9 cellular contexts compared by ENCODE assay signal in the genomic region with DNA sequence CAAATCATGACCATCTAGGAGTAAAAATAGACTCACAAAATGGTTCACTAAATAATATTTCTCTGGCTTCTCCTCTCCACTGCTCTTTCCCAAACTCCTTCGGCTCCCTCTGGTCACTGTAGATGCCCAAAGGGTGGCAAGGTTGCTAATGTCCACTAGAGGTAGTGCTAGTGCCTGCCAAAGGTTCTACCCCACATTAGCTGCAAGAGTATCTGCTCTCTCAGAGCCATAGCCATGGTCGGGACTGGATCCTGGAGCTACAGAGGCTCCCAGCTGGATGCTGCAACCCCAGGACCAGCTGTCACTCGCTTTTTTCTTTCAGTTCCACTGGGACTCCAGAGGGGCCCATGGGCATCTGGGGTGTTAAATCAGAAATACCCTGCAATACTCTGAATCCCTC. TPM values are rescaled to one million over a fixed set of nuclear protein-coding genes. Genes with fewer than 3 reads are reported as not detected.
A peak's percentile ranks its signal among the peaks of the same experiment; 100 is the strongest.
DNase-seq lines count a peak whose midpoint lies in the region; ATAC-seq, FAIRE-seq and TF ChIP-seq lines count a peak whose summit lies in the region.
"Had no signal": no experiment of that assay in that cellular context is flagged by ENCODE, and none has a peak within 500 bp of the region (broad histone marks: within the 10 kb centered on the region; RNA-seq: fewer than 3 reads in every experiment).

No MANE protein-coding gene starts in this region.

- H3K4me1 ChIP-seq in IMR-90 (ENCODE audit: control insufficient read depth, insufficient read depth, low read length) (no peaks in the 10 kb centered on the region), HepG2 (ENCODE audit: insufficient read depth, low read length) (no peaks in the 10 kb centered on the region)

- no peaks in the 10 kb centered on the region for H3K79me2 ChIP-seq in HepG2 (ENCODE audit: insufficient read depth, low read length)

- dilution Hi-C loops in IMR-90 (cut with HindIII; ENCODE audit: low sequenced_read_pairs, unreplicated experiment): no loop called here

- WGBS in IMR-90 (ENCODE audit: extremely low coverage in 2 of 2, insufficient read length in 1 of 2), 2 experiments: no CpG with 5 or more reads among the region's 3 CpGs
- WGBS in HepG2 (ENCODE audit: low lambda C conversion rate): 0% methylated on average over 1 of the region's 3 CpGs

- no peak overlapping the region for H3K18ac ChIP-seq in IMR-90 (ENCODE audit: low read depth, low read length)

- H3K4me3 ChIP-seq in IMR-90 (ENCODE audit: insufficient read depth, low read depth, low read length) (no peak overlapping the region), WI38 (ENCODE audit: low read depth, low read length) (no peak overlapping the region), HepG2 (replicated peaks in 1 of 3; ENCODE audit: insufficient read depth in 1 of 3, low read depth in 2 of 3, low read length in 3 of 3) (no peak overlapping the region)

- TF ChIP-seq POLR2A in IMR-90 (IDR thresholded peaks at IDR 0.05; ENCODE audit: low read depth, low read length): no peak
- no peak for TF ChIP-seq POLR2A in HepG2 (IDR thresholded peaks at IDR 0.05; ENCODE audit: insufficient read depth in 1 of 2, low read depth in 2 of 2, low read length in 2 of 2)

- no peaks in the 10 kb centered on the region for H4K20me1 ChIP-seq in IMR-90 (ENCODE audit: insufficient read depth, low read length)
- no peaks in the 10 kb centered on the region for H4K20me1 ChIP-seq in HepG2 (ENCODE audit: insufficient read depth, low read length)

- H2BK120ac ChIP-seq in IMR-90 (ENCODE audit: low read depth, low read length): no peak overlapping the region

- H2BK15ac ChIP-seq in IMR-90 (ENCODE audit: low read depth, low read length): no peak overlapping the region

- in situ Hi-C loops in IMR-90 (cut with MboI; ENCODE audit: low sequenced_read_pairs): no loop called here
- in situ Hi-C loops in HepG2 (cut with HindIII; ENCODE audit: extremely low pct_ligation_motif_present, low pct_unique_long_range_greater_than_20kb): no loop called here

- no peak overlapping the region for H4K5ac ChIP-seq in IMR-90 (ENCODE audit: low read depth, low read length)

- H2AK9ac ChIP-seq in IMR-90 (replicated peaks; ENCODE audit: low read depth, low read length, poor library complexity): no peak overlapping the region

- H3K9me3 ChIP-seq in IMR-90 (ENCODE audit: control insufficient read depth, insufficient read depth, low read length): no peaks in the 10 kb centered on the region
- H3K9me3 ChIP-seq in HepG2 (ENCODE audit: low read length): no peaks in the 10 kb centered on the region

- no peaks in the 10 kb centered on the region for H3K9me1 ChIP-seq in IMR-90 (ENCODE audit: insufficient read depth, low read length)

- H3K4me2 ChIP-seq in IMR-90 (ENCODE audit: low read depth, low read length) (no peak overlapping the region), HepG2 (ENCODE audit: low read depth, low read length) (no peak overlapping the region)

- BruUV-seq in IMR-90 (replicated peaks; lab: Mats Ljungman, UMichigan) (no TSS peak), HepG2 (replicated peaks; lab: Mats Ljungman, UMichigan) (no TSS peak)

- H2AFZ ChIP-seq in IMR-90 (replicated peaks; ENCODE audit: low read length, poor library complexity) (peak overlapping the region; percentile 24), HepG2 (ENCODE audit: low read length) (no peak overlapping the region)

- no peak for TF ChIP-seq EP300 in HepG2 (IDR thresholded peaks at IDR 0.05; ENCODE audit: low read depth in 2 of 2, low read length in 2 of 2)
- no peak for TF ChIP-seq EP300 in HepG2 (CRISPR knock-in tag; IDR thresholded peaks at IDR 0.05; ENCODE audit: borderline replicate concordance)

- H3K27me3 ChIP-seq in IMR-90 (ENCODE audit: control insufficient read depth, insufficient read depth, low read length) (peaks cover 31% of the 10 kb centered on the region), HepG2 (ENCODE audit: control insufficient read depth in 1 of 2, insufficient read depth in 2 of 2, low read length in 2 of 2) (peaks cover 0 to 30% of the 10 kb centered on the region in 2 experiments; a peak in 3 of 5 replicates)

- no peak overlapping the region for H3K23ac ChIP-seq in IMR-90 (ENCODE audit: low read depth, low read length)

- H3K27ac ChIP-seq in IMR-90 (ENCODE audit: insufficient read depth, low read length) (no peak overlapping the region), HepG2 (ENCODE audit: extremely low read length, insufficient read depth, low read length) (no peak overlapping the region)

- POLR2A ChIA-PET in IMR-90 (lab: Charles Lee; ENCODE audit: unreplicated experiment) (no interaction called here), HepG2 (lab: Yijun Ruan, JAX) (no interaction called here)

- no peaks in the 10 kb centered on the region for H3K79me1 ChIP-seq in IMR-90 (ENCODE audit: low read depth in 1 of 2, low read length in 2 of 2)

- no peak overlapping the region for H3K56ac ChIP-seq in IMR-90 (ENCODE audit: extremely low read depth, insufficient read depth, low read length)

- H3K9ac ChIP-seq in IMR-90 (ENCODE audit: low read depth, low read length) (no peak overlapping the region), HepG2 (ENCODE audit: insufficient read depth, low read depth, low read length) (no peak overlapping the region)

- H3K14ac ChIP-seq in IMR-90 (replicated peaks; ENCODE audit: low read depth, low read length): no peak overlapping the region

- DNase-seq in DMS114 treated with DMSO at 0.1 percent for 48 hours (lab: John Stamatoyannopoulos, UW; ENCODE audit: unreplicated experiment) (peak; percentile 49), IMR-90 (peak; percentile 47), HepG2 (ENCODE audit: low spot score) (peak; percentile 38), NCI-H1930 (lab: John Stamatoyannopoulos, UW) (no peak), Right ventricle myocardium superior (no peak)
- DNase-seq: kidney had no signal

- CTCF ChIA-PET in IMR-90 (lab: Yijun Ruan, JAX) (interaction anchor here (1.0 kb wide), 2 partner anchors 17 to 193 kb away, joined by 3 to 4 read pairs; no protein-coding TSS in a partner anchor), HepG2 (lab: Yijun Ruan, JAX; ENCODE audit: low intra/inter-chr PET ratio, low total read pairs) (interaction anchor here (0.8 to 1.0 kb wide), 2 partner anchors 202 to 210 kb away, joined by 4 read pairs; no protein-coding TSS in a partner anchor)

- no peak overlapping the region for H4K91ac ChIP-seq in IMR-90 (ENCODE audit: insufficient read depth, low read depth, low read length)

- FAIRE-seq in HepG2 (lab: Jason Lieb, UNC): no peak
- FAIRE-seq: kidney had no signal

- TF ChIP-seq RAD21 in IMR-90 (IDR thresholded peaks at IDR 0.05; ENCODE audit: low read length) (peak; percentile 61), HepG2 (CRISPR knock-in tag; IDR thresholded peaks at IDR 0.05) (peak; percentile 53)

- no peak overlapping the region for H2BK5ac ChIP-seq in IMR-90 (ENCODE audit: low read depth, low read length, poor library complexity, severe bottlenecking)

- no peak overlapping the region for H3K4ac ChIP-seq in IMR-90 (ENCODE audit: low read depth, low read length)

- H3K36me3 ChIP-seq in IMR-90 (ENCODE audit: control insufficient read depth, insufficient read depth, low read length) (no peaks in the 10 kb centered on the region), HepG2 (replicated peaks in 1 of 2; ENCODE audit: control insufficient read depth in 1 of 2, insufficient read depth in 2 of 2, low read length in 2 of 2) (no peaks in the 10 kb centered on the region)

- H4K8ac ChIP-seq in IMR-90 (ENCODE audit: low read depth in 2 of 2, low read length in 2 of 2): no peak overlapping the region

- intact Hi-C loops in IMR-90 (cut with micrococcal nuclease): no loop called here
- intact Hi-C loops in HepG2 (cut with micrococcal nuclease; ENCODE audit: unreplicated experiment): loop anchor here (5.0 kb wide), 1 partner anchor 92 kb away; no protein-coding TSS in a partner anchor
- intact Hi-C loops in Right ventricle myocardium superior (cut with DNase I): no loop called here

- TF ChIP-seq CTCF in IMR-90 (conservative IDR thresholded peaks at IDR 0.05; ENCODE audit: low read depth, low read length) (peak; percentile 47), WI38 (IDR thresholded peaks at IDR 0.05; ENCODE audit: low read depth, low read length) (peak; percentile 51), HepG2 (CRISPR knock-in tag; IDR thresholded peaks at IDR 0.05) (peak; percentile 69)

- H2AK5ac ChIP-seq in IMR-90 (ENCODE audit: low read depth, low read length): no peak overlapping the region

- H2BK20ac ChIP-seq in IMR-90 (ENCODE audit: low read depth, low read length): no peak overlapping the region

- ATAC-seq in IMR-90 (ENCODE audit: low read depth) (peak; percentile 84), HepG2 (peak; percentile 98), HG02610 (IDR thresholded peaks at IDR 0.05; ENCODE audit: unreplicated experiment) (no peak), Right ventricle myocardium superior (ENCODE audit: poor library complexity) (no peak), GM21360 (IDR thresholded peaks at IDR 0.05; ENCODE audit: unreplicated experiment) (no peak)

RNA-seq across cellular contexts. Expression of gene HTR3D, which starts 8.5 kb away (rescaled TPM):
- total RNA-seq in IMR-90 (2012; rRNA removed) (not detected in 2 replicates), HepG2 (2016; rRNA removed; fragmentation: Illumina TruSeq; extraction: Trizol) (not detected in 2 replicates), Right ventricle myocardium superior (not detected)
- polyA plus RNA-seq in IMR-90 (2012; rRNA removed) (not detected in 2 replicates), HepG2 (2011; rRNA removed) (not detected in 2 replicates)
- not detected in 2 replicates for polyA plus RNA-seq in IMR-90 (2012; cell fraction: cytosol; rRNA removed)
- not detected in 2 replicates for polyA plus RNA-seq in IMR-90 (2012; cell fraction: nucleus; rRNA removed; ENCODE audit: low replicate concordance)
- total RNA-seq in HepG2 (2016; cell fraction: cytosol; rRNA removed; fragmentation: Illumina TruSeq; extraction: Trizol; ENCODE audit: low read depth): not detected in 2 replicates
- not detected in 2 replicates for total RNA-seq in HepG2 (2016; cell fraction: insoluble cytoplasmic fraction; rRNA removed; fragmentation: Illumina TruSeq; extraction: Trizol)
- not detected in 2 replicates for total RNA-seq in HepG2 (2016; cell fraction: membrane; rRNA removed; fragmentation: Illumina TruSeq; extraction: Trizol)
- not detected in 2 replicates for total RNA-seq in HepG2 (2016; cell fraction: nucleus; rRNA removed; fragmentation: Illumina TruSeq; extraction: Trizol)
- polyA plus RNA-seq in HepG2 (2011; cell fraction: cytosol; rRNA removed): not detected in 2 replicates
- not detected in 2 replicates for polyA plus RNA-seq in HepG2 (2011; cell fraction: nucleus; rRNA removed)
- not detected in 2 replicates for polyA plus RNA-seq in HepG2 (2012)
- not detected in 2 replicates for polyA plus RNA-seq in HepG2 (2016; cell fraction: cytosol; fragmentation: Illumina TruSeq; extraction: Trizol; ENCODE audit: low read depth)
- polyA plus RNA-seq in HepG2 (2016; cell fraction: insoluble cytoplasmic fraction; fragmentation: Illumina TruSeq; extraction: Trizol; ENCODE audit: low read depth): not detected in 2 replicates
- polyA plus RNA-seq in HepG2 (2016; cell fraction: membrane; fragmentation: Illumina TruSeq; extraction: Trizol; ENCODE audit: low read depth): not detected in 2 replicates
- not detected in 2 replicates for polyA plus RNA-seq in HepG2 (2016; cell fraction: nucleus; fragmentation: Illumina TruSeq; extraction: Trizol; ENCODE audit: insufficient read depth, low read depth)
- not detected in 2 replicates for polyA minus RNA-seq in HepG2 (2011; rRNA and poly(A)+ RNA removed; ENCODE audit: low replicate concordance)
- not detected in 2 replicates for polyA minus RNA-seq in HepG2 (2011; cell fraction: cytosol; rRNA and poly(A)+ RNA removed)
- not detected in 2 replicates for polyA minus RNA-seq in HepG2 (2011; cell fraction: nucleus; rRNA and poly(A)+ RNA removed)
- total RNA-seq: kidney had no signal

RNA-seq across cellular contexts. Expression of gene HTR3C, which starts 12.8 kb away (rescaled TPM):
- total RNA-seq in IMR-90 (2012; rRNA removed) (not detected in 2 replicates), HepG2 (2016; rRNA removed; fragmentation: Illumina TruSeq; extraction: Trizol) (not detected in 2 replicates), Right ventricle myocardium superior (not detected)
- polyA plus RNA-seq in IMR-90 (2012; rRNA removed) (not detected in 2 replicates), HepG2 (2011; rRNA removed) (not detected in 2 replicates)
- polyA plus RNA-seq in IMR-90 (2012; cell fraction: cytosol; rRNA removed): not detected in 2 replicates
- polyA plus RNA-seq in IMR-90 (2012; cell fraction: nucleus; rRNA removed; ENCODE audit: low replicate concordance): not detected in 2 replicates
- not detected in 2 replicates for total RNA-seq in HepG2 (2016; cell fraction: cytosol; rRNA removed; fragmentation: Illumina TruSeq; extraction: Trizol; ENCODE audit: low read depth)
- not detected in 2 replicates for total RNA-seq in HepG2 (2016; cell fraction: insoluble cytoplasmic fraction; rRNA removed; fragmentation: Illumina TruSeq; extraction: Trizol)
- total RNA-seq in HepG2 (2016; cell fraction: membrane; rRNA removed; fragmentation: Illumina TruSeq; extraction: Trizol): not detected in 2 replicates
- total RNA-seq in HepG2 (2016; cell fraction: nucleus; rRNA removed; fragmentation: Illumina TruSeq; extraction: Trizol): not detected in 2 replicates
- not detected in 2 replicates for polyA plus RNA-seq in HepG2 (2011; cell fraction: cytosol; rRNA removed)
- not detected in 2 replicates for polyA plus RNA-seq in HepG2 (2011; cell fraction: nucleus; rRNA removed)
- not detected in 2 replicates for polyA plus RNA-seq in HepG2 (2012)
- polyA plus RNA-seq in HepG2 (2016; cell fraction: cytosol; fragmentation: Illumina TruSeq; extraction: Trizol; ENCODE audit: low read depth): not detected in 2 replicates
- polyA plus RNA-seq in HepG2 (2016; cell fraction: insoluble cytoplasmic fraction; fragmentation: Illumina TruSeq; extraction: Trizol; ENCODE audit: low read depth): not detected in 2 replicates
- polyA plus RNA-seq in HepG2 (2016; cell fraction: membrane; fragmentation: Illumina TruSeq; extraction: Trizol; ENCODE audit: low read depth): not detected in 2 replicates
- not detected in 2 replicates for polyA plus RNA-seq in HepG2 (2016; cell fraction: nucleus; fragmentation: Illumina TruSeq; extraction: Trizol; ENCODE audit: insufficient read depth, low read depth)
- not detected in 2 replicates for polyA minus RNA-seq in HepG2 (2011; rRNA and poly(A)+ RNA removed; ENCODE audit: low replicate concordance)
- not detected in 2 replicates for polyA minus RNA-seq in HepG2 (2011; cell fraction: cytosol; rRNA and poly(A)+ RNA removed)
- polyA minus RNA-seq in HepG2 (2011; cell fraction: nucleus; rRNA and poly(A)+ RNA removed): not detected in 2 replicates
- total RNA-seq: kidney had no signal

RNA-seq across cellular contexts. Expression of gene ABCC5, which starts 22.3 kb away (rescaled TPM):
- total RNA-seq in IMR-90 (2012; rRNA removed): 8.4 and 9.2 TPM in 2 replicates
- 16.2 and 17.7 TPM in 2 replicates for polyA plus RNA-seq in IMR-90 (2012; rRNA removed)
- 5.0 and 6.9 TPM in 2 replicates for polyA plus RNA-seq in IMR-90 (2012; cell fraction: cytosol; rRNA removed)
- polyA plus RNA-seq in IMR-90 (2012; cell fraction: nucleus; rRNA removed; ENCODE audit: low replicate concordance): 56.7 and 152 TPM in 2 replicates
- total RNA-seq in HepG2 (2016; rRNA removed; fragmentation: Illumina TruSeq; extraction: Trizol): 7.8 and 12.7 TPM in 2 replicates
- 3.7 and 3.9 TPM in 2 replicates for total RNA-seq in HepG2 (2016; cell fraction: cytosol; rRNA removed; fragmentation: Illumina TruSeq; extraction: Trizol; ENCODE audit: low read depth)
- 7.1 and 13.0 TPM in 2 replicates for total RNA-seq in HepG2 (2016; cell fraction: insoluble cytoplasmic fraction; rRNA removed; fragmentation: Illumina TruSeq; extraction: Trizol)
- 6.1 and 6.4 TPM in 2 replicates for total RNA-seq in HepG2 (2016; cell fraction: membrane; rRNA removed; fragmentation: Illumina TruSeq; extraction: Trizol)
- 22.3 and 24.4 TPM in 2 replicates for total RNA-seq in HepG2 (2016; cell fraction: nucleus; rRNA removed; fragmentation: Illumina TruSeq; extraction: Trizol)
- polyA plus RNA-seq in HepG2 (2011; rRNA removed): 12.5 and 14.1 TPM in 2 replicates
- 5.2 and 6.5 TPM in 2 replicates for polyA plus RNA-seq in HepG2 (2011; cell fraction: cytosol; rRNA removed)
- polyA plus RNA-seq in HepG2 (2011; cell fraction: nucleus; rRNA removed): 37.7 and 46.7 TPM in 2 replicates
- 9.2 and 10.3 TPM in 2 replicates for polyA plus RNA-seq in HepG2 (2012)
- 2.0 and 2.8 TPM in 2 replicates for polyA plus RNA-seq in HepG2 (2016; cell fraction: cytosol; fragmentation: Illumina TruSeq; extraction: Trizol; ENCODE audit: low read depth)
- polyA plus RNA-seq in HepG2 (2016; cell fraction: insoluble cytoplasmic fraction; fragmentation: Illumina TruSeq; extraction: Trizol; ENCODE audit: low read depth): 5.0 and 5.7 TPM in 2 replicates
- 2.0 and 2.9 TPM in 2 replicates for polyA plus RNA-seq in HepG2 (2016; cell fraction: membrane; fragmentation: Illumina TruSeq; extraction: Trizol; ENCODE audit: low read depth)
- polyA plus RNA-seq in HepG2 (2016; cell fraction: nucleus; fragmentation: Illumina TruSeq; extraction: Trizol; ENCODE audit: insufficient read depth, low read depth): 29.7 TPM in 2 replicates
- 15.6 and 37.4 TPM in 2 replicates for polyA minus RNA-seq in HepG2 (2011; rRNA and poly(A)+ RNA removed; ENCODE audit: low replicate concordance)
- polyA minus RNA-seq in HepG2 (2011; cell fraction: cytosol; rRNA and poly(A)+ RNA removed): 5.2 and 7.6 TPM in 2 replicates
- polyA minus RNA-seq in HepG2 (2011; cell fraction: nucleus; rRNA and poly(A)+ RNA removed): 30.0 and 32.6 TPM in 2 replicates
- 44.5 TPM for total RNA-seq in Right ventricle myocardium superior

RNA-seq across cellular contexts. Expression of gene HTR3E, which starts 56.9 kb away (rescaled TPM):
- total RNA-seq in IMR-90 (2012; rRNA removed): not detected in 2 replicates
- polyA plus RNA-seq in IMR-90 (2012; rRNA removed): not detected in 2 replicates
- polyA plus RNA-seq in IMR-90 (2012; cell fraction: cytosol; rRNA removed): not detected in 2 replicates
- polyA plus RNA-seq in IMR-90 (2012; cell fraction: nucleus; rRNA removed; ENCODE audit: low replicate concordance): not detected in 2 replicates
- not detected in 2 replicates for total RNA-seq in HepG2 (2016; rRNA removed; fragmentation: Illumina TruSeq; extraction: Trizol)
- total RNA-seq in HepG2 (2016; cell fraction: cytosol; rRNA removed; fragmentation: Illumina TruSeq; extraction: Trizol; ENCODE audit: low read depth): not detected in 2 replicates
- not detected in 2 replicates for total RNA-seq in HepG2 (2016; cell fraction: insoluble cytoplasmic fraction; rRNA removed; fragmentation: Illumina TruSeq; extraction: Trizol)
- not detected in 2 replicates for total RNA-seq in HepG2 (2016; cell fraction: membrane; rRNA removed; fragmentation: Illumina TruSeq; extraction: Trizol)
- not detected in 2 replicates for total RNA-seq in HepG2 (2016; cell fraction: nucleus; rRNA removed; fragmentation: Illumina TruSeq; extraction: Trizol)
- polyA plus RNA-seq in HepG2 (2011; rRNA removed): not detected in 2 replicates
- polyA plus RNA-seq in HepG2 (2011; cell fraction: cytosol; rRNA removed): not detected in 2 replicates
- not detected in 2 replicates for polyA plus RNA-seq in HepG2 (2011; cell fraction: nucleus; rRNA removed)
- not detected in 2 replicates for polyA plus RNA-seq in HepG2 (2012)
- polyA plus RNA-seq in HepG2 (2016; cell fraction: cytosol; fragmentation: Illumina TruSeq; extraction: Trizol; ENCODE audit: low read depth): not detected in 2 replicates
- not detected in 2 replicates for polyA plus RNA-seq in HepG2 (2016; cell fraction: insoluble cytoplasmic fraction; fragmentation: Illumina TruSeq; extraction: Trizol; ENCODE audit: low read depth)
- not detected in 2 replicates for polyA plus RNA-seq in HepG2 (2016; cell fraction: membrane; fragmentation: Illumina TruSeq; extraction: Trizol; ENCODE audit: low read depth)
- polyA plus RNA-seq in HepG2 (2016; cell fraction: nucleus; fragmentation: Illumina TruSeq; extraction: Trizol; ENCODE audit: insufficient read depth, low read depth): not detected in 2 replicates
- polyA minus RNA-seq in HepG2 (2011; rRNA and poly(A)+ RNA removed; ENCODE audit: low replicate concordance): not detected in 2 replicates
- polyA minus RNA-seq in HepG2 (2011; cell fraction: cytosol; rRNA and poly(A)+ RNA removed): not detected in 2 replicates
- polyA minus RNA-seq in HepG2 (2011; cell fraction: nucleus; rRNA and poly(A)+ RNA removed): not detected in 2 replicates
- total RNA-seq in Right ventricle myocardium superior: not detected
- total RNA-seq: kidney had no signal

Comparison
In these comparisons a context has a peak if more than half of its experiments do, and no peak if none do; other contexts are left out.
1. DNase-seq: peak in DMS114 treated with DMSO at 0.1 percent for 48 hours (single experiment), IMR-90 (single experiment) and HepG2 (single experiment); none in NCI-H1930 (0 of 2) and Right ventricle myocardium superior (single experiment).
2. ATAC-seq: peak in IMR-90 (single experiment) and HepG2 (single experiment); none in HG02610 (single experiment), Right ventricle myocardium superior (single experiment) and GM21360 (single experiment).
3. Peak in every context shown above with its lines, with median percentiles within 50 percentile points of each other: CTCF ChIP-seq.